Comparison of ENCODE assay signal across 15 cellular contexts in genomic region chr9:108184941-108185340, GRCh38.
DNase-seq lines count a peak whose midpoint lies in the region; ATAC-seq and TF ChIP-seq lines count a peak whose summit lies in the region.
"Had no signal": no experiment of that assay in that cellular context is flagged by ENCODE, and none has a peak within 500 bp of the region (broad histone marks: within the 10 kb centered on the region; RNA-seq: fewer than 3 reads in every experiment).

No MANE protein-coding gene starts in this region.

- in situ Hi-C loops in GM23248 (cut with MboI) (no loop called here), ACHN (cut with HindIII; ENCODE audit: low pct_ligation_motif_present, low pct_unique_long_range_greater_than_20kb, low sequenced_read_pairs) (no loop called here)

- H3K4me1 ChIP-seq in GM23248 (ENCODE audit: insufficient read depth): peaks cover 23% of the 10 kb centered on the region
- peaks cover 24% of the 10 kb centered on the region for H3K4me1 ChIP-seq in RWPE2 (ENCODE audit: insufficient read depth, poor library complexity, severe bottlenecking)
- H3K4me1 ChIP-seq: right atrium auricular region, uterus had no signal

- peak; percentile 14 for TF ChIP-seq CTCF in RWPE2 (IDR thresholded peaks at IDR 0.05; ENCODE audit: poor library complexity, severe bottlenecking)
- no peak for TF ChIP-seq CTCF in foreskin fibroblast (IDR thresholded peaks at IDR 0.05; ENCODE audit: low read depth, low read length)

- DNase-seq in GM23248 (peak; percentile 72), RWPE2 (ENCODE audit: low spot score) (peak; percentile 75), foreskin fibroblast (peak; percentile 40 to 65), renal cortical epithelial cell (ENCODE audit: low read depth) (peak; percentile 85), ACHN (no peak), GOT3 (lab: John Stamatoyannopoulos, UW) (no peak), AML-193 (lab: John Stamatoyannopoulos, UW) (no peak), DMS153 (lab: John Stamatoyannopoulos, UW) (no peak)
- DNase-seq: activated CD4-positive, alpha-beta T cell treated with anti-CD3 and anti-CD28 coated beads for 4 hours; activated naive CD8-positive, alpha-beta T cell treated with anti-CD3 and anti-CD28 coated beads for 36 hours; CD8-positive, alpha-beta memory T cell; left ventricle myocardium superior; SJCRH30; uterus had no signal

- H3K9me3 ChIP-seq in GM23248 (ENCODE audit: low read depth) (no peaks in the 10 kb centered on the region), RWPE2 (ENCODE audit: severe bottlenecking) (no peaks in the 10 kb centered on the region)
- H3K9me3 ChIP-seq: right atrium auricular region, SJCRH30, uterus had no signal

- no peak overlapping the region for H2AFZ ChIP-seq in GM23248

- H3K79me2 ChIP-seq in GM23248 (ENCODE audit: insufficient read depth): no peaks in the 10 kb centered on the region

- H3K9ac ChIP-seq in GM23248: no peak overlapping the region

- H3K36me3 ChIP-seq in GM23248 (ENCODE audit: low read depth) (no peaks in the 10 kb centered on the region), RWPE2 (ENCODE audit: low read depth) (no peaks in the 10 kb centered on the region)
- H3K36me3 ChIP-seq: right atrium auricular region, SJCRH30, uterus had no signal

- no peaks in the 10 kb centered on the region for H4K20me1 ChIP-seq in GM23248 (ENCODE audit: insufficient read depth)

- H3K9me2 ChIP-seq in GM23248 (ENCODE audit: insufficient read depth): no peaks in the 10 kb centered on the region

- peak overlapping the region; percentile 32 for H3K4me2 ChIP-seq in GM23248 (ENCODE audit: unreplicated experiment)

- peaks cover 21% of the 10 kb centered on the region; the same call in 1 of the 2 replicates for H3F3A ChIP-seq in GM23248 (ENCODE audit: insufficient read depth)

- H3K27me3 ChIP-seq in GM23248 (replicated peaks; ENCODE audit: insufficient read depth): no peaks in the 10 kb centered on the region
- H3K27me3 ChIP-seq in RWPE2 (ENCODE audit: insufficient read depth, poor library complexity, severe bottlenecking): no peaks in the 10 kb centered on the region
- H3K27me3 ChIP-seq: right atrium auricular region, SJCRH30, uterus had no signal

- ATAC-seq in RWPE2 (ENCODE audit: low read depth): peak; percentile 100
- ATAC-seq: left ventricle myocardium superior had no signal

- no peak overlapping the region for H3K4me3 ChIP-seq in GM23248
- H3K4me3 ChIP-seq in RWPE2 (ENCODE audit: severe bottlenecking): no peak overlapping the region
- no peak overlapping the region for H3K4me3 ChIP-seq in foreskin fibroblast (ENCODE audit: low read depth in 1 of 2, low read length in 2 of 2)
- H3K4me3 ChIP-seq: right atrium auricular region, SJCRH30, uterus had no signal

- 18 to 32% methylated on average over 3 of the region's 3 CpGs for WGBS in GM23248 (ENCODE audit: low coverage in 1 of 2, low lambda C conversion rate in 2 of 2, missing lambda C conversion rate in 2 of 2), 2 experiments

- H3K27ac ChIP-seq in GM23248: peak overlapping the region; percentile 28
- H3K27ac ChIP-seq in RWPE2 (ENCODE audit: poor library complexity, severe bottlenecking): peak overlapping the region; percentile 60
- H3K27ac ChIP-seq: right atrium auricular region, SJCRH30, uterus had no signal

Comparison
In these comparisons a context has a peak if more than half of its experiments do, and no peak if none do; other contexts are left out.
1. DNase-seq: peak in GM23248 (single experiment), RWPE2 (single experiment), foreskin fibroblast (2 of 2) and renal cortical epithelial cell (single experiment); none in ACHN (single experiment), GOT3 (single experiment), AML-193 (0 of 2) and DMS153 (single experiment).